Comparison of ENCODE assay signal across 1 cellular context in the genomic region with DNA sequence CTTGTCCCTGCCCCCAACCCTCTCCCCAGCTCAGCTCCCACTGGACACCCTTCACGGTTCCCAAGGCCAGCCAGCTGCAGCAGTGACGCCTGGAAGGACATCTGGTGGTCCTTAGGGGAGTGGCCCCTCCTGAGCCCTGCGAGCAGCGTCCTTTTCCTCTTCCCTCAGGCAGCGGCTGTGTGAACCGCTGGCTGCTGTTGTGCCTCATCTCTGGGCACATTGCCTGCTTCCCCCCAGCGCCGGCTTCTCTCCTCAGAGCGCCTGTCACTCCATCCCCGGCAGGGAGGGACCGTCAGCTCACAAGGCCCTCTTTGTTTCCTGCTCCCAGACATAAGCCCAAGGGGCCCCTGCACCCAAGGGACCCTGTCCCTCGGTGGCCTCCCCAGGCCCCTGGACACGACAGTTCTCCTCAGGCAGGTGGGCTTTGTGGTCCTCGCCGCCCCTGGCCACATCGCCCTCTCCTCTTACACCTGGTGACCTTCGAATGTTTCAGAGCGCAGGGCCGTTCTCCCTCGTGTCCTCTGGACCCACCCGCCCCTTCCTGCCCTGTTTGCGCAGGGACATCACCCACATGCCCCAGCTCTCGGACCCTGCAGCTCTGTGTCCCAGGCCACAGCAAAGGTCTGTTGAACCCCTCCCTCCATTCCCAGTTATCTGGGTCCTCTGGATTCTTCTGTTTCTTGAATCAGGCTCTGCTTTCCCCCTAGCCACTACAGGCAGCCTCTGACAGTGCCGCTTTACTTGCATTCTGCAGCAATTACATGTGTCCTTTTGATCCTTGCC.
TF ChIP-seq lines count a peak whose summit lies in the region.

No MANE protein-coding gene starts in this region.

TF ChIP-seq in HepG2, 621 proteins besides CTCF, POLR2A, EP300 and RAD21 (continued from another document and continues in another):
- TF ChIP-seq, protein P1, sequence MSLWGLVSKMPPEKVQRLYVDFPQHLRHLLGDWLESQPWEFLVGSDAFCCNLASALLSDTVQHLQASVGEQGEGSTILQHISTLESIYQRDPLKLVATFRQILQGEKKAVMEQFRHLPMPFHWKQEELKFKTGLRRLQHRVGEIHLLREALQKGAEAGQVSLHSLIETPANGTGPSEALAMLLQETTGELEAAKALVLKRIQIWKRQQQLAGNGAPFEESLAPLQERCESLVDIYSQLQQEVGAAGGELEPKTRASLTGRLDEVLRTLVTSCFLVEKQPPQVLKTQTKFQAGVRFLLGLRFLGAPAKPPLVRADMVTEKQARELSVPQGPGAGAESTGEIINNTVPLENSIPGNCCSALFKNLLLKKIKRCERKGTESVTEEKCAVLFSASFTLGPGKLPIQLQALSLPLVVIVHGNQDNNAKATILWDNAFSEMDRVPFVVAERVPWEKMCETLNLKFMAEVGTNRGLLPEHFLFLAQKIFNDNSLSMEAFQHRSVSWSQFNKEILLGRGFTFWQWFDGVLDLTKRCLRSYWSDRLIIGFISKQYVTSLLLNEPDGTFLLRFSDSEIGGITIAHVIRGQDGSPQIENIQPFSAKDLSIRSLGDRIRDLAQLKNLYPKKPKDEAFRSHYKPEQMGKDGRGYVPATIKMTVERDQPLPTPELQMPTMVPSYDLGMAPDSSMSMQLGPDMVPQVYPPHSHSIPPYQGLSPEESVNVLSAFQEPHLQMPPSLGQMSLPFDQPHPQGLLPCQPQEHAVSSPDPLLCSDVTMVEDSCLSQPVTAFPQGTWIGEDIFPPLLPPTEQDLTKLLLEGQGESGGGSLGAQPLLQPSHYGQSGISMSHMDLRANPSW (CRISPR knock-in tag; IDR thresholded peaks at IDR 0.05; ENCODE audit: borderline replicate concordance) = no peak
- TF ChIP-seq NFYC (CRISPR knock-in tag; IDR thresholded peaks at IDR 0.05) = peak; percentile 20; the same call in 1 of the 2 replicates
- TF ChIP-seq SOX13 (IDR thresholded peaks at IDR 0.05) = peak; percentile 3; the same call in 1 of the 2 replicates
- peak in 1 of 2 experiments; percentile 43; a peak in 1 of 4 replicates for TF ChIP-seq SOX13 (CRISPR knock-in tag; conservative IDR thresholded peaks at IDR 0.05 in 1 of 2, IDR thresholded peaks at IDR 0.05 in 1 of 2)
- TF ChIP-seq MAFG (CRISPR knock-in tag; IDR thresholded peaks at IDR 0.05) = no peak
- TF ChIP-seq, protein P2, sequence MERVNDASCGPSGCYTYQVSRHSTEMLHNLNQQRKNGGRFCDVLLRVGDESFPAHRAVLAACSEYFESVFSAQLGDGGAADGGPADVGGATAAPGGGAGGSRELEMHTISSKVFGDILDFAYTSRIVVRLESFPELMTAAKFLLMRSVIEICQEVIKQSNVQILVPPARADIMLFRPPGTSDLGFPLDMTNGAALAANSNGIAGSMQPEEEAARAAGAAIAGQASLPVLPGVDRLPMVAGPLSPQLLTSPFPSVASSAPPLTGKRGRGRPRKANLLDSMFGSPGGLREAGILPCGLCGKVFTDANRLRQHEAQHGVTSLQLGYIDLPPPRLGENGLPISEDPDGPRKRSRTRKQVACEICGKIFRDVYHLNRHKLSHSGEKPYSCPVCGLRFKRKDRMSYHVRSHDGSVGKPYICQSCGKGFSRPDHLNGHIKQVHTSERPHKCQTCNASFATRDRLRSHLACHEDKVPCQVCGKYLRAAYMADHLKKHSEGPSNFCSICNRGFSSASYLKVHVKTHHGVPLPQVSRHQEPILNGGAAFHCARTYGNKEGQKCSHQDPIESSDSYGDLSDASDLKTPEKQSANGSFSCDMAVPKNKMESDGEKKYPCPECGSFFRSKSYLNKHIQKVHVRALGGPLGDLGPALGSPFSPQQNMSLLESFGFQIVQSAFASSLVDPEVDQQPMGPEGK (CRISPR knock-in tag; IDR thresholded peaks at IDR 0.05) = peak; percentile 88
- TF ChIP-seq FOXM1 (CRISPR knock-in tag; IDR thresholded peaks at IDR 0.05) = no peak
- no peak for TF ChIP-seq HOXA7 (CRISPR knock-in tag; IDR thresholded peaks at IDR 0.05)
- TF ChIP-seq ATF7 (IDR thresholded peaks at IDR 0.05) = no peak
- no peak for TF ChIP-seq ATF7 (CRISPR knock-in tag; IDR thresholded peaks at IDR 0.05)
- TF ChIP-seq, protein P3, sequence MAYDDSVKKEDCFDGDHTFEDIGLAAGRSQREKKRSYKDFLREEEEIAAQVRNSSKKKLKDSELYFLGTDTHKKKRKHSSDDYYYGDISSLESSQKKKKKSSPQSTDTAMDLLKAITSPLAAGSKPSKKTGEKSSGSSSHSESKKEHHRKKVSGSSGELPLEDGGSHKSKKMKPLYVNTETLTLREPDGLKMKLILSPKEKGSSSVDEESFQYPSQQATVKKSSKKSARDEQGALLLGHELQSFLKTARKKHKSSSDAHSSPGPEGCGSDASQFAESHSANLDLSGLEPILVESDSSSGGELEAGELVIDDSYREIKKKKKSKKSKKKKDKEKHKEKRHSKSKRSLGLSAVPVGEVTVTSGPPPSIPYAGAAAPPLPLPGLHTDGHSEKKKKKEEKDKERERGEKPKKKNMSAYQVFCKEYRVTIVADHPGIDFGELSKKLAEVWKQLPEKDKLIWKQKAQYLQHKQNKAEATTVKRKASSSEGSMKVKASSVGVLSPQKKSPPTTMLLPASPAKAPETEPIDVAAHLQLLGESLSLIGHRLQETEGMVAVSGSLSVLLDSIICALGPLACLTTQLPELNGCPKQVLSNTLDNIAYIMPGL (CRISPR knock-in tag; IDR thresholded peaks at IDR 0.05; ENCODE audit: borderline replicate concordance in 1 of 2, low read depth in 1 of 2) = peak in 1 of 2 experiments; percentile 14; a peak in 1 of 4 replicates
- TF ChIP-seq MTF1 (CRISPR knock-in tag; IDR thresholded peaks at IDR 0.05) = no peak
- TF ChIP-seq, protein P4, sequence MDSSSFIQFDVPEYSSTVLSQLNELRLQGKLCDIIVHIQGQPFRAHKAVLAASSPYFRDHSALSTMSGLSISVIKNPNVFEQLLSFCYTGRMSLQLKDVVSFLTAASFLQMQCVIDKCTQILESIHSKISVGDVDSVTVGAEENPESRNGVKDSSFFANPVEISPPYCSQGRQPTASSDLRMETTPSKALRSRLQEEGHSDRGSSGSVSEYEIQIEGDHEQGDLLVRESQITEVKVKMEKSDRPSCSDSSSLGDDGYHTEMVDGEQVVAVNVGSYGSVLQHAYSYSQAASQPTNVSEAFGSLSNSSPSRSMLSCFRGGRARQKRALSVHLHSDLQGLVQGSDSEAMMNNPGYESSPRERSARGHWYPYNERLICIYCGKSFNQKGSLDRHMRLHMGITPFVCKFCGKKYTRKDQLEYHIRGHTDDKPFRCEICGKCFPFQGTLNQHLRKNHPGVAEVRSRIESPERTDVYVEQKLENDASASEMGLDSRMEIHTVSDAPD (CRISPR knock-in tag; IDR thresholded peaks at IDR 0.05) = peak; percentile 54; the same call in 1 of the 2 replicates
- peak; percentile 70; the same call in 1 of the 2 replicates for TF ChIP-seq ZNF777 (CRISPR knock-in tag; IDR thresholded peaks at IDR 0.05)
- TF ChIP-seq, protein P5, sequence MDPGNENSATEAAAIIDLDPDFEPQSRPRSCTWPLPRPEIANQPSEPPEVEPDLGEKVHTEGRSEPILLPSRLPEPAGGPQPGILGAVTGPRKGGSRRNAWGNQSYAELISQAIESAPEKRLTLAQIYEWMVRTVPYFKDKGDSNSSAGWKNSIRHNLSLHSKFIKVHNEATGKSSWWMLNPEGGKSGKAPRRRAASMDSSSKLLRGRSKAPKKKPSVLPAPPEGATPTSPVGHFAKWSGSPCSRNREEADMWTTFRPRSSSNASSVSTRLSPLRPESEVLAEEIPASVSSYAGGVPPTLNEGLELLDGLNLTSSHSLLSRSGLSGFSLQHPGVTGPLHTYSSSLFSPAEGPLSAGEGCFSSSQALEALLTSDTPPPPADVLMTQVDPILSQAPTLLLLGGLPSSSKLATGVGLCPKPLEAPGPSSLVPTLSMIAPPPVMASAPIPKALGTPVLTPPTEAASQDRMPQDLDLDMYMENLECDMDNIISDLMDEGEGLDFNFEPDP (CRISPR knock-in tag; conservative IDR thresholded peaks at IDR 0.05) = no peak
- peak; percentile 5 for TF ChIP-seq ZNF616 (CRISPR knock-in tag; IDR thresholded peaks at IDR 0.05; ENCODE audit: low read depth)
- TF ChIP-seq SMAD1 (CRISPR knock-in tag; IDR thresholded peaks at IDR 0.05; ENCODE audit: borderline replicate concordance, low read depth) = no peak
- TF ChIP-seq, protein P6, sequence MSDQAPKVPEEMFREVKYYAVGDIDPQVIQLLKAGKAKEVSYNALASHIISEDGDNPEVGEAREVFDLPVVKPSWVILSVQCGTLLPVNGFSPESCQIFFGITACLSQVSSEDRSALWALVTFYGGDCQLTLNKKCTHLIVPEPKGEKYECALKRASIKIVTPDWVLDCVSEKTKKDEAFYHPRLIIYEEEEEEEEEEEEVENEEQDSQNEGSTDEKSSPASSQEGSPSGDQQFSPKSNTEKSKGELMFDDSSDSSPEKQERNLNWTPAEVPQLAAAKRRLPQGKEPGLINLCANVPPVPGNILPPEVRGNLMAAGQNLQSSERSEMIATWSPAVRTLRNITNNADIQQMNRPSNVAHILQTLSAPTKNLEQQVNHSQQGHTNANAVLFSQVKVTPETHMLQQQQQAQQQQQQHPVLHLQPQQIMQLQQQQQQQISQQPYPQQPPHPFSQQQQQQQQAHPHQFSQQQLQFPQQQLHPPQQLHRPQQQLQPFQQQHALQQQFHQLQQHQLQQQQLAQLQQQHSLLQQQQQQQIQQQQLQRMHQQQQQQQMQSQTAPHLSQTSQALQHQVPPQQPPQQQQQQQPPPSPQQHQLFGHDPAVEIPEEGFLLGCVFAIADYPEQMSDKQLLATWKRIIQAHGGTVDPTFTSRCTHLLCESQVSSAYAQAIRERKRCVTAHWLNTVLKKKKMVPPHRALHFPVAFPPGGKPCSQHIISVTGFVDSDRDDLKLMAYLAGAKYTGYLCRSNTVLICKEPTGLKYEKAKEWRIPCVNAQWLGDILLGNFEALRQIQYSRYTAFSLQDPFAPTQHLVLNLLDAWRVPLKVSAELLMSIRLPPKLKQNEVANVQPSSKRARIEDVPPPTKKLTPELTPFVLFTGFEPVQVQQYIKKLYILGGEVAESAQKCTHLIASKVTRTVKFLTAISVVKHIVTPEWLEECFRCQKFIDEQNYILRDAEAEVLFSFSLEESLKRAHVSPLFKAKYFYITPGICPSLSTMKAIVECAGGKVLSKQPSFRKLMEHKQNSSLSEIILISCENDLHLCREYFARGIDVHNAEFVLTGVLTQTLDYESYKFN (CRISPR knock-in tag; conservative IDR thresholded peaks at IDR 0.05) = peak; percentile 78
- peak; percentile 97 for TF ChIP-seq ZBTB7A (CRISPR knock-in tag; IDR thresholded peaks at IDR 0.05)
- peak; percentile 84 for TF ChIP-seq KMT2A (CRISPR knock-in tag; IDR thresholded peaks at IDR 0.05)
- peak; percentile 92 for TF ChIP-seq HNRNPLL (IDR thresholded peaks at IDR 0.05; ENCODE audit: low read depth, low read length, poor library complexity, severe bottlenecking)
- peak; percentile 73; the same call in 1 of the 2 replicates for TF ChIP-seq RXRA (CRISPR knock-in tag; IDR thresholded peaks at IDR 0.05)
- TF ChIP-seq ZKSCAN8 (CRISPR knock-in tag; IDR thresholded peaks at IDR 0.05; ENCODE audit: borderline replicate concordance) = 0 out of 2 replicates have a peak, but pooled peaks have one; percentile 4
- TF ChIP-seq, protein P7, sequence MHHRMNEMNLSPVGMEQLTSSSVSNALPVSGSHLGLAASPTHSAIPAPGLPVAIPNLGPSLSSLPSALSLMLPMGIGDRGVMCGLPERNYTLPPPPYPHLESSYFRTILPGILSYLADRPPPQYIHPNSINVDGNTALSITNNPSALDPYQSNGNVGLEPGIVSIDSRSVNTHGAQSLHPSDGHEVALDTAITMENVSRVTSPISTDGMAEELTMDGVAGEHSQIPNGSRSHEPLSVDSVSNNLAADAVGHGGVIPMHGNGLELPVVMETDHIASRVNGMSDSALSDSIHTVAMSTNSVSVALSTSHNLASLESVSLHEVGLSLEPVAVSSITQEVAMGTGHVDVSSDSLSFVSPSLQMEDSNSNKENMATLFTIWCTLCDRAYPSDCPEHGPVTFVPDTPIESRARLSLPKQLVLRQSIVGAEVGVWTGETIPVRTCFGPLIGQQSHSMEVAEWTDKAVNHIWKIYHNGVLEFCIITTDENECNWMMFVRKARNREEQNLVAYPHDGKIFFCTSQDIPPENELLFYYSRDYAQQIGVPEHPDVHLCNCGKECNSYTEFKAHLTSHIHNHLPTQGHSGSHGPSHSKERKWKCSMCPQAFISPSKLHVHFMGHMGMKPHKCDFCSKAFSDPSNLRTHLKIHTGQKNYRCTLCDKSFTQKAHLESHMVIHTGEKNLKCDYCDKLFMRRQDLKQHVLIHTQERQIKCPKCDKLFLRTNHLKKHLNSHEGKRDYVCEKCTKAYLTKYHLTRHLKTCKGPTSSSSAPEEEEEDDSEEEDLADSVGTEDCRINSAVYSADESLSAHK (CRISPR knock-in tag; IDR thresholded peaks at IDR 0.05; ENCODE audit: borderline replicate concordance) = no peak
- TF ChIP-seq, protein P8, sequence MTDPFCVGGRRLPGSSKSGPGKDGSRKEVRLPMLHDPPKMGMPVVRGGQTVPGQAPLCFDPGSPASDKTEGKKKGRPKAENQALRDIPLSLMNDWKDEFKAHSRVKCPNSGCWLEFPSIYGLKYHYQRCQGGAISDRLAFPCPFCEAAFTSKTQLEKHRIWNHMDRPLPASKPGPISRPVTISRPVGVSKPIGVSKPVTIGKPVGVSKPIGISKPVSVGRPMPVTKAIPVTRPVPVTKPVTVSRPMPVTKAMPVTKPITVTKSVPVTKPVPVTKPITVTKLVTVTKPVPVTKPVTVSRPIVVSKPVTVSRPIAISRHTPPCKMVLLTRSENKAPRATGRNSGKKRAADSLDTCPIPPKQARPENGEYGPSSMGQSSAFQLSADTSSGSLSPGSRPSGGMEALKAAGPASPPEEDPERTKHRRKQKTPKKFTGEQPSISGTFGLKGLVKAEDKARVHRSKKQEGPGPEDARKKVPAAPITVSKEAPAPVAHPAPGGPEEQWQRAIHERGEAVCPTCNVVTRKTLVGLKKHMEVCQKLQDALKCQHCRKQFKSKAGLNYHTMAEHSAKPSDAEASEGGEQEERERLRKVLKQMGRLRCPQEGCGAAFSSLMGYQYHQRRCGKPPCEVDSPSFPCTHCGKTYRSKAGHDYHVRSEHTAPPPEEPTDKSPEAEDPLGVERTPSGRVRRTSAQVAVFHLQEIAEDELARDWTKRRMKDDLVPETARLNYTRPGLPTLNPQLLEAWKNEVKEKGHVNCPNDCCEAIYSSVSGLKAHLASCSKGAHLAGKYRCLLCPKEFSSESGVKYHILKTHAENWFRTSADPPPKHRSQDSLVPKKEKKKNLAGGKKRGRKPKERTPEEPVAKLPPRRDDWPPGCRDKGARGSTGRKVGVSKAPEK (CRISPR knock-in tag; IDR thresholded peaks at IDR 0.05; ENCODE audit: borderline replicate concordance) = peak; percentile 98
- TF ChIP-seq TAF15 (IDR thresholded peaks at IDR 0.05; ENCODE audit: low read depth, low read length, poor library complexity, severe bottlenecking) = no peak
- TF ChIP-seq ZNF549 (CRISPR knock-in tag; IDR thresholded peaks at IDR 0.05) = peak; percentile 68; the same call in 1 of the 2 replicates
- TF ChIP-seq ZNF766 (CRISPR knock-in tag; IDR thresholded peaks at IDR 0.05; ENCODE audit: borderline replicate concordance) = peak; percentile 60; the same call in 1 of the 2 replicates
